ENCODE assay signal across 8 cellular contexts in the genomic region with DNA sequence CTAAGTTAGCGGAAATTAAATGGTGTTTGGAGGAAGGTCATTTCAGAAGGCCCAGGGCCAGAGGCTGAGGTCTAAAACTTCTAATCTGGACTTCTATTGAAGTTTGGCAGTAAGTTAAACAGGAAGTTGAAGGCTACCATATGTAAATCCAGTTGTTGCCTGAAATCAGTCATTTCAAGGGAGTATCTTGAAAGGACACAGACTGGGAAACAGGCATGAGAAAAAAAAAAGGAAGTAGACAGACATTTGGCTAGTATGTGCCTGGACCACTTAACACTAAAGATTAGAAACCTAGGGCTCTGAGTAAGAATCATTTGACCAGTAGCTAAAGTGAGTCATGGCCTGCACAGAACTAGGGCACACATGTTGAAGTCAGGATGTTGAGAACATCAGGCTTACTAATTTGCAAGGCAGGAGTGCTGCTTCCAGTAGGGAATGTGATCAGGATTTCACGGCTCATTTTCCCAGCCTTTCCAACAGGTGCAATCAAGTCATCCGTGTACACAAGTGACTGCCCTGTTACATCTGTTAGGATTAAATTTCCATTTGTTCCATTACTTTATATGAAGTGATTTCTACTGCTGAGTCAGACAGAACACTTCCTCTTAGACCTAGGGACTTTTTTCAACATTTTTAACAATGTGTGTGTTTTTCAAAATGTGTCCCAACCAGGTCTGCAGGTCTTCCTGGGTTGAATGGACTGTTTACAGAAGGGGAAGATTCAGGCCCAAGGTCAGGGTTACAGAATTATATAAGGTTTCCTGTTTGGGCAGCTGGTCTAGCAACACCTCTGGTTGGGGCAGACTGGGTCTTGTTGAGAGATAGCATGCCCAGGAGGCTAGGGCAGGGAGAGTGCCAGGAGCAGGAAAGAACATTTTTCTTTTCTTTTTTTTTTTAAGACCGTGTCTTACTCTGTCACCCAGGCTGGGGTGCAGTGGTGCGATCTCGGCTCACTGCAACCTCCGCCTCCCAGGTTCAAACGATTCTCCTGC.
A peak's percentile ranks its signal among the peaks of the same experiment; 100 is the strongest.
DNase-seq lines count a peak whose midpoint lies in the region; ATAC-seq, FAIRE-seq and TF ChIP-seq lines count a peak whose summit lies in the region.

No MANE protein-coding gene starts in this region.

- peak; percentile 98 for DNase-seq in ELR (ENCODE audit: low read depth)
- DNase-seq in RWPE1 (ENCODE audit: low spot score) = peak; percentile 78
- DNase-seq in inferior parietal cortex (ENCODE audit: extremely low spot score) = peak; percentile 63
- peak; percentile 62 for DNase-seq in small intestine
- no peak for DNase-seq in middle frontal gyrus (ENCODE audit: extremely low spot score, low spot score)

- peaks cover 19% of the 10 kb centered on the region for H3K27me3 ChIP-seq in HUES64 (ENCODE audit: insufficient read depth, low read length)
- no peaks in the 10 kb centered on the region for H3K27me3 ChIP-seq in small intestine (ENCODE audit: control insufficient read depth in 2 of 2, insufficient read depth in 2 of 2, low read length in 2 of 2)

- peak overlapping the region; percentile 51; the same call in 1 of the 2 replicates for H3K4me3 ChIP-seq in HUES64 (ENCODE audit: low read length)
- peak overlapping the region; percentile 17 to 41 for H3K4me3 ChIP-seq in small intestine (ENCODE audit: low read depth in 1 of 2, low read length in 2 of 2)

- H3K4me3 Mint-ChIP-seq in brain = peak overlapping the region; percentile 82 to 91 (median 89)

- H3K9me3 ChIP-seq in HUES64 (ENCODE audit: insufficient read depth, low read depth, low read length) (no peaks in the 10 kb centered on the region), small intestine (ENCODE audit: control insufficient read depth, low read depth) (no peaks in the 10 kb centered on the region)

- peak overlapping the region; percentile 66; the same call in 1 of the 2 replicates for H3K9ac ChIP-seq in HUES64 (ENCODE audit: low read depth, low read length)

- H3K9me3 Mint-ChIP-seq in brain = no peaks in the 10 kb centered on the region

- H3K4me1 Mint-ChIP-seq in brain = peaks cover 69% of the 10 kb centered on the region

- CTCF ChIA-PET in RWPE1 (lab: Yijun Ruan, JAX) = interaction anchor here (0.7 to 2.3 kb wide), 5 partner anchors 8 to 144 kb away, joined by 3 to 27 read pairs (median 6); no protein-coding TSS in a partner anchor

- POLR2A ChIA-PET in RWPE1 (lab: Yijun Ruan, JAX; ENCODE audit: low non-redundant PET) = interaction anchor here (0.6 to 1.2 kb wide), 6 partner anchors 10 to 334 kb away, joined by 3 to 5 read pairs (median 3); no protein-coding TSS in a partner anchor

- WGBS in HUES64 = 75% methylated on average over 8 of the region's 8 CpGs
- 12 to 27% (median 12%) methylated on average over 8 of the region's 8 CpGs for WGBS in small intestine, 3 donors

- ATAC-seq in GM21529 (IDR thresholded peaks at IDR 0.05; ENCODE audit: unreplicated experiment) = peak; percentile 60

- TF ChIP-seq CTCF in RWPE1 (conservative IDR thresholded peaks at IDR 0.05; ENCODE audit: low read depth) = no peak
- TF ChIP-seq CTCF in brain (conservative IDR thresholded peaks at IDR 0.05) = no peak

- peak overlapping the region; percentile 93 to 100 (median 99) for H3K27ac Mint-ChIP-seq in brain

- H3K27me3 Mint-ChIP-seq in brain = no peaks in the 10 kb centered on the region

- peak overlapping the region; percentile 81 for H3K27ac ChIP-seq in HUES64 (ENCODE audit: low read depth, low read length)
- peak overlapping the region; percentile 98 for H3K27ac ChIP-seq in RWPE1
- peak overlapping the region; percentile 80 to 94 for H3K27ac ChIP-seq in small intestine (ENCODE audit: low read depth in 1 of 2, low read length in 1 of 2)

- H3K36me3 ChIP-seq in HUES64 (ENCODE audit: insufficient read depth, low read length) (peaks cover 6% of the 10 kb centered on the region; the same call in 1 of the 2 replicates), small intestine (ENCODE audit: control insufficient read depth in 2 of 2, insufficient read depth in 2 of 2, low read length in 2 of 2) (no peaks in the 10 kb centered on the region)

- no peaks in the 10 kb centered on the region for H3K36me3 Mint-ChIP-seq in brain

- H3K4me1 ChIP-seq in HUES64 (ENCODE audit: insufficient read depth, low read length) = peaks cover 45% of the 10 kb centered on the region
- H3K4me1 ChIP-seq in small intestine (ENCODE audit: control insufficient read depth in 2 of 2, insufficient read depth in 1 of 2, low read depth in 1 of 2, low read length in 1 of 2) = peaks cover 3 to 17% of the 10 kb centered on the region in 2 donors

- no peak for FAIRE-seq in small intestine (lab: Jason Lieb, UNC)
